21 cellular contexts compared by ENCODE assay signal in the genomic region with DNA sequence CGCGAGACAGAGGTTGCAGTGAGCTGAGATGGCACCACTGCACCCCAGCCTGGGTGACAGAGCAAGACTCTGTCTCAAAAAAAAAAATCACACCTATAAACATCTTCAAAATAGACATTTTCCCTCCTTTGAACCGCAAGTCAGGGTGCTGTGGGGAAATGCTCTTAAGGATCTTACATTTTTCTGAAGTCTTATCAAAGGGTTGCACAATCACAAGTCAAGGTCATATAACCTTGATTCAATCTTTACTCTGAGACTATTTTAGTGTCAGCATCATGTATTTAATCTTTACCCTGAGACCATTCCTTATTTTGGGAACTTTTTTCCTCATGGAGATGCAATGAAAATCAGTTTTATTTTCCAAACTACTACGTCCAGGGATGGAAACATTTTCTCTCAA.
A peak's percentile ranks its signal among the peaks of the same experiment; 100 is the strongest.
DNase-seq lines count a peak whose midpoint lies in the region; ATAC-seq, FAIRE-seq and TF ChIP-seq lines count a peak whose summit lies in the region.
"Had no signal": no experiment of that assay in that cellular context is flagged by ENCODE, and none has a peak within 500 bp of the region (broad histone marks: within the 10 kb centered on the region; RNA-seq: fewer than 3 reads in every experiment).

No MANE protein-coding gene starts in this region.

- FAIRE-seq in HepG2 (lab: Jason Lieb, UNC) = no peak
- FAIRE-seq in K562 (lab: Jason Lieb, UNC) = no peak
- FAIRE-seq: A549, GM12891, GM18507 had no signal

- BruUV-seq in HepG2 (replicated peaks; lab: Mats Ljungman, UMichigan) (no TSS peak), PC-3 (replicated peaks; lab: Mats Ljungman, UMichigan) (no TSS peak), K562 (replicated peaks; lab: Mats Ljungman, UMichigan) (no TSS peak)

- TF ChIP-seq CTCF in HepG2 (CRISPR knock-in tag; IDR thresholded peaks at IDR 0.05) (no peak), right lobe of liver (IDR thresholded peaks at IDR 0.05) (no peak), PC-3 (conservative IDR thresholded peaks at IDR 0.05; ENCODE audit: low read depth, low read length) (no peak), K562 (IDR thresholded peaks at IDR 0.05 in 2 of 3, conservative IDR thresholded peaks at IDR 0.05 in 1 of 3; ENCODE audit: insufficient read depth in 2 of 3, low read depth in 1 of 3, low read length in 3 of 3) (no peak)

- H3K27me3 ChIP-seq in HepG2 (ENCODE audit: control insufficient read depth in 1 of 2, insufficient read depth in 2 of 2, low read length in 2 of 2) (no peaks in the 10 kb centered on the region; a peak in 1 of 5 replicates), right lobe of liver (no peaks in the 10 kb centered on the region), PC-3 (ENCODE audit: low read length) (no peaks in the 10 kb centered on the region), K562 (ENCODE audit: control insufficient read depth in 2 of 2, insufficient read depth in 2 of 2, low read length in 2 of 2) (no peaks in the 10 kb centered on the region; a peak in 1 of 5 replicates), mesenchymal stem cell (ENCODE audit: control insufficient read depth in 1 of 2, insufficient read depth in 1 of 2, low read length in 2 of 2) (no peaks in the 10 kb centered on the region)

- intact Hi-C loops in HepG2 (cut with micrococcal nuclease; ENCODE audit: unreplicated experiment) (no loop called here), right lobe of liver (cut with DNase I) (no loop called here), PC-3 (cut with micrococcal nuclease) (no loop called here), K562 (cut with micrococcal nuclease) (no loop called here)

- H3K23ac ChIP-seq in mesenchymal stem cell (ENCODE audit: low read length in 2 of 2) = no peak overlapping the region

- H3K27ac ChIP-seq in HepG2 (ENCODE audit: extremely low read length, insufficient read depth, low read length) (no peak overlapping the region), right lobe of liver (no peak overlapping the region), PC-3 (ENCODE audit: low read length) (no peak overlapping the region), K562 (ENCODE audit: extremely low read depth, low read depth, low read length) (no peak overlapping the region), mesenchymal stem cell (ENCODE audit: low read length, poor library complexity, severe bottlenecking) (no peak overlapping the region)
- H3K27ac ChIP-seq: A549 had no signal

- in situ Hi-C loops in HepG2 (cut with HindIII; ENCODE audit: extremely low pct_ligation_motif_present, low pct_unique_long_range_greater_than_20kb) = no loop called here
- in situ Hi-C loops in K562 (cut with MboI) = no loop called here

- no peak overlapping the region for H3K4ac ChIP-seq in mesenchymal stem cell (ENCODE audit: low read depth in 1 of 2, low read length in 2 of 2)

- H3K79me2 ChIP-seq in HepG2 (ENCODE audit: insufficient read depth, low read length) (no peaks in the 10 kb centered on the region), PC-3 (ENCODE audit: low read length) (no peaks in the 10 kb centered on the region), K562 (ENCODE audit: control insufficient read depth, insufficient read depth, low read length) (no peaks in the 10 kb centered on the region)

- no peak overlapping the region for H4K91ac ChIP-seq in mesenchymal stem cell (ENCODE audit: low read length)

- POLR2A ChIA-PET in HepG2 (lab: Yijun Ruan, JAX) = no interaction called here
- POLR2A ChIA-PET in PC-3 (lab: Charles Lee; ENCODE audit: unreplicated experiment) = no interaction called here
- POLR2A ChIA-PET in K562 (lab: Yijun Ruan, JAX) = interaction anchor here (0.7 kb wide), 1 partner anchor 9 kb away, joined by 3 read pairs; no protein-coding TSS in a partner anchor

- WGBS in HepG2 (ENCODE audit: low lambda C conversion rate) = 21% methylated on average over 4 of the region's 4 CpGs
- 40% methylated on average over 3 of the region's 4 CpGs for WGBS in right lobe of liver (ENCODE audit: insufficient coverage, low coverage, low lambda C conversion rate, missing lambda C conversion rate)
- 0% methylated on average over 4 of the region's 4 CpGs for WGBS in K562 (ENCODE audit: insufficient coverage, low coverage, missing lambda C conversion rate)
- 48% methylated on average over 3 of the region's 4 CpGs for WGBS in mesenchymal stem cell

- H3K18ac ChIP-seq in mesenchymal stem cell (ENCODE audit: low read depth in 1 of 2, low read length in 2 of 2) = no peak overlapping the region

- no peaks in the 10 kb centered on the region for H3F3A ChIP-seq in PC-3 (ENCODE audit: low read length, unreplicated experiment)

- H2BK12ac ChIP-seq in mesenchymal stem cell (ENCODE audit: low read length in 2 of 2) = no peak overlapping the region

- no peak overlapping the region for H3K9ac ChIP-seq in HepG2 (ENCODE audit: insufficient read depth, low read depth, low read length)
- no peak overlapping the region for H3K9ac ChIP-seq in PC-3 (ENCODE audit: low read length)
- no peak overlapping the region for H3K9ac ChIP-seq in K562 (ENCODE audit: insufficient read depth in 1 of 2, low read depth in 2 of 2, low read length in 2 of 2)
- H3K9ac ChIP-seq in mesenchymal stem cell (ENCODE audit: low read length) = no peak overlapping the region

- H3K4me1 ChIP-seq in HepG2 (ENCODE audit: insufficient read depth, low read length) = peaks cover 26% of the 10 kb centered on the region
- peaks cover 0 to 20% (median 0%) of the 10 kb centered on the region in 4 donors for H3K4me1 ChIP-seq in right lobe of liver
- H3K4me1 ChIP-seq in PC-3 (ENCODE audit: insufficient read depth, low read length) = peaks cover 9% of the 10 kb centered on the region
- no peaks in the 10 kb centered on the region for H3K4me1 ChIP-seq in K562 (replicated peaks in 1 of 2; ENCODE audit: control insufficient read depth in 2 of 2, insufficient read depth in 2 of 2, low read length in 2 of 2)
- peaks cover 2% of the 10 kb centered on the region for H3K4me1 ChIP-seq in mesenchymal stem cell (ENCODE audit: control insufficient read depth, insufficient read depth, low read depth, low read length)
- H3K4me1 ChIP-seq: A549 had no signal

- H3K4me2 ChIP-seq in HepG2 (ENCODE audit: low read depth, low read length) (no peak overlapping the region), PC-3 (ENCODE audit: low read length) (0 out of 2 replicates have a peak overlapping the region, but pooled peaks have one; percentile 0), K562 (ENCODE audit: insufficient read depth, low read length) (no peak overlapping the region), mesenchymal stem cell (ENCODE audit: low read length, poor library complexity, severe bottlenecking) (no peak overlapping the region)
- H3K4me2 ChIP-seq: A549, GM23338 had no signal

- H3K14ac ChIP-seq in mesenchymal stem cell (ENCODE audit: low read length in 2 of 2) = no peak overlapping the region

- no peaks in the 10 kb centered on the region for H3K36me3 ChIP-seq in HepG2 (replicated peaks in 1 of 2; ENCODE audit: control insufficient read depth in 1 of 2, insufficient read depth in 2 of 2, low read length in 2 of 2)
- H3K36me3 ChIP-seq in right lobe of liver = no peaks in the 10 kb centered on the region
- no peaks in the 10 kb centered on the region for H3K36me3 ChIP-seq in PC-3 (ENCODE audit: low read depth, low read length)
- no peaks in the 10 kb centered on the region for H3K36me3 ChIP-seq in K562 (ENCODE audit: control insufficient read depth, insufficient read depth, low read length)
- H3K36me3 ChIP-seq in mesenchymal stem cell (ENCODE audit: control insufficient read depth in 1 of 2, insufficient read depth in 2 of 2, low read depth in 1 of 2, low read length in 2 of 2) = no peaks in the 10 kb centered on the region

- H4K20me1 ChIP-seq in HepG2 (ENCODE audit: insufficient read depth, low read length) (no peaks in the 10 kb centered on the region), PC-3 (ENCODE audit: low read length) (no peaks in the 10 kb centered on the region), K562 (replicated peaks; ENCODE audit: control insufficient read depth, insufficient read depth, low read length) (no peaks in the 10 kb centered on the region)

- no peaks in the 10 kb centered on the region for H3K79me1 ChIP-seq in mesenchymal stem cell (replicated peaks; ENCODE audit: low read length, poor library complexity, severe bottlenecking)

- H2AFZ ChIP-seq in HepG2 (ENCODE audit: low read length) (no peak overlapping the region), PC-3 (ENCODE audit: low read length) (no peak overlapping the region), K562 (ENCODE audit: low read depth, low read length) (no peak overlapping the region), mesenchymal stem cell (ENCODE audit: low read depth, low read length) (no peak overlapping the region)

- no peaks in the 10 kb centered on the region for H3K9me2 ChIP-seq in PC-3 (replicated peaks; ENCODE audit: low read length)

- H2AK5ac ChIP-seq in mesenchymal stem cell (ENCODE audit: low read length, severe bottlenecking) = no peak overlapping the region

- H3K4me3 ChIP-seq in HepG2 (replicated peaks in 1 of 3; ENCODE audit: insufficient read depth in 1 of 3, low read depth in 2 of 3, low read length in 3 of 3) = no peak overlapping the region
- H3K4me3 ChIP-seq in right lobe of liver = no peak overlapping the region
- no peak overlapping the region for H3K4me3 ChIP-seq in PC-3 (ENCODE audit: low read length)
- H3K4me3 ChIP-seq in K562 = no peak overlapping the region
- H3K4me3 ChIP-seq in mesenchymal stem cell (ENCODE audit: insufficient read depth in 1 of 2, low read depth in 1 of 2, low read length in 2 of 2) = no peak overlapping the region
- H3K4me3 ChIP-seq: A549, GM23338 had no signal

- no peaks in the 10 kb centered on the region for H3K9me1 ChIP-seq in K562 (ENCODE audit: control insufficient read depth, insufficient read depth, low read length)

- no peak for DNase-seq in HepG2 (ENCODE audit: low spot score)
- DNase-seq in right lobe of liver = no peak
- DNase-seq in PC-3 = no peak
- no peak for DNase-seq in K562 (ENCODE audit: extremely low read depth in 1 of 4, low spot score in 3 of 4)
- no peak for DNase-seq in AML-193 (lab: John Stamatoyannopoulos, UW)
- no peak for DNase-seq in mesenchymal stem cell
- DNase-seq: 8988T; ACHN; C1 segment of cervical spinal cord; Calu3; CD4-positive, alpha-beta memory T cell; COR-L47; DMS53; DMS79 treated with DMSO at 0.1 percent for 48 hours; GF-D8; H9 had no signal

- H4K8ac ChIP-seq in mesenchymal stem cell (ENCODE audit: low read length) = no peak overlapping the region

- TF ChIP-seq POLR2A in HepG2 (IDR thresholded peaks at IDR 0.05; ENCODE audit: insufficient read depth in 1 of 2, low read depth in 2 of 2, low read length in 2 of 2) (no peak), right lobe of liver (IDR thresholded peaks at IDR 0.05) (no peak), K562 (conservative IDR thresholded peaks at IDR 0.05) (no peak)

- no peak overlapping the region for H2BK15ac ChIP-seq in mesenchymal stem cell (ENCODE audit: low read depth, poor library complexity, severe bottlenecking)

- no peak overlapping the region for H2BK5ac ChIP-seq in mesenchymal stem cell (ENCODE audit: low read depth, low read length, poor library complexity, severe bottlenecking)

- H3K9me3 ChIP-seq in HepG2 (ENCODE audit: low read length) (no peaks in the 10 kb centered on the region), right lobe of liver (no peaks in the 10 kb centered on the region), PC-3 (ENCODE audit: low read length) (no peaks in the 10 kb centered on the region), K562 (replicated peaks; ENCODE audit: control insufficient read depth, insufficient read depth, low read depth, low read length) (no peaks in the 10 kb centered on the region), mesenchymal stem cell (ENCODE audit: control insufficient read depth, low read length) (no peaks in the 10 kb centered on the region)
- H3K9me3 ChIP-seq: A549 had no signal

- no peak for TF ChIP-seq RAD21 in HepG2 (CRISPR knock-in tag; IDR thresholded peaks at IDR 0.05)
- no peak for TF ChIP-seq RAD21 in K562 (CRISPR knock-in tag; conservative IDR thresholded peaks at IDR 0.05 in 1 of 2, IDR thresholded peaks at IDR 0.05 in 1 of 2)

- ATAC-seq in HepG2 = no peak
- no peak for ATAC-seq in right lobe of liver
- no peak for ATAC-seq in PC-3
- ATAC-seq in K562 = no peak
- ATAC-seq: A549, GM23338, HCT116 had no signal

- TF ChIP-seq EP300 in HepG2 (IDR thresholded peaks at IDR 0.05; ENCODE audit: low read depth in 2 of 2, low read length in 2 of 2) (no peak), HepG2 (CRISPR knock-in tag; IDR thresholded peaks at IDR 0.05; ENCODE audit: borderline replicate concordance) (no peak), K562 (IDR thresholded peaks at IDR 0.05; ENCODE audit: low read length) (no peak)

- no peak overlapping the region for H2BK120ac ChIP-seq in mesenchymal stem cell (ENCODE audit: low read depth, low read length)

- CTCF ChIA-PET in HepG2 (lab: Yijun Ruan, JAX; ENCODE audit: low intra/inter-chr PET ratio, low total read pairs) (no interaction called here), PC-3 (lab: Charles Lee) (no interaction called here), K562 (lab: Yijun Ruan, JAX; ENCODE audit: low intra/inter-chr PET ratio) (no interaction called here)

Comparison
In these comparisons a context has a peak if more than half of its experiments do, and no peak if none do; other contexts are left out.
1. Of the 241 proteins assayed by ChIP-seq in both HepG2 and K562: peak only in HepG2: none; only in K562: none; in both: CEBPB; in neither: 239; mixed calls (peak in some experiments, not most) for 1.